In the genomic region with DNA sequence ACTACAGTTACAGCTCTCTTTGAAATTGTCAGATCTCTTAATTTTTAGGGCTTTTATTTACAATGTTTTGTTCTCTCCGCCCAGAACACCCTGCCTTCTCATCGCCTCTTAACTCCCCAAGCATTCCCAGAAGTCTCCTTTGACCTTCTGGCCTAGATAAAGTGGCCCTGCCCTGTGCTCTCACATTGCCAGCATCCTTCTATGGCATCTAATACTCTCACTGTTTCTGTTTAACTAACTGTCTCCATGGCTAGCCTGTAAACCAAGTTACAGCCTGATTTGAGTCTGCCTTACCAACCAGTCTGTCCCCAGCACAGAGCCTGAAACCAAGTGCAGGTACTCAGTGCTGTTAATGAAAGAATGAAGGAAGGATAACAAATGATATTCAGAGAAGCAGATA, we compare ENCODE assay signal across 2 cellular contexts.
TF ChIP-seq lines count a peak whose summit lies in the region.

No MANE protein-coding gene starts in this region.

TF ChIP-seq in SK-N-SH, 30 proteins besides CTCF, POLR2A, EP300 and RAD21 (continued from another document):
- TF ChIP-seq, protein P1, sequence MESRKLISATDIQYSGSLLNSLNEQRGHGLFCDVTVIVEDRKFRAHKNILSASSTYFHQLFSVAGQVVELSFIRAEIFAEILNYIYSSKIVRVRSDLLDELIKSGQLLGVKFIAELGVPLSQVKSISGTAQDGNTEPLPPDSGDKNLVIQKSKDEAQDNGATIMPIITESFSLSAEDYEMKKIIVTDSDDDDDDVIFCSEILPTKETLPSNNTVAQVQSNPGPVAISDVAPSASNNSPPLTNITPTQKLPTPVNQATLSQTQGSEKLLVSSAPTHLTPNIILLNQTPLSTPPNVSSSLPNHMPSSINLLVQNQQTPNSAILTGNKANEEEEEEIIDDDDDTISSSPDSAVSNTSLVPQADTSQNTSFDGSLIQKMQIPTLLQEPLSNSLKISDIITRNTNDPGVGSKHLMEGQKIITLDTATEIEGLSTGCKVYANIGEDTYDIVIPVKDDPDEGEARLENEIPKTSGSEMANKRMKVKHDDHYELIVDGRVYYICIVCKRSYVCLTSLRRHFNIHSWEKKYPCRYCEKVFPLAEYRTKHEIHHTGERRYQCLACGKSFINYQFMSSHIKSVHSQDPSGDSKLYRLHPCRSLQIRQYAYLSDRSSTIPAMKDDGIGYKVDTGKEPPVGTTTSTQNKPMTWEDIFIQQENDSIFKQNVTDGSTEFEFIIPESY (IDR thresholded peaks at IDR 0.05; ENCODE audit: borderline replicate concordance, low read depth): no peak
- TF ChIP-seq RCOR1 (IDR thresholded peaks at IDR 0.05; ENCODE audit: low read length) (no peak), TCF12 (IDR thresholded peaks at IDR 0.05) (no peak), GATA2 (CRISPR knock-in tag; IDR thresholded peaks at IDR 0.05) (no peak), MEF2A (IDR thresholded peaks at IDR 0.05; ENCODE audit: borderline replicate concordance, low read depth) (no peak), SMC3 (IDR thresholded peaks at IDR 0.05; ENCODE audit: low read depth, low read length) (no peak), RFX5 (IDR thresholded peaks at IDR 0.05; ENCODE audit: low read length) (no peak), SIN3A (IDR thresholded peaks at IDR 0.05; ENCODE audit: borderline replicate concordance, low read depth, low read length) (no peak)
- TF ChIP-seq, protein P2, sequence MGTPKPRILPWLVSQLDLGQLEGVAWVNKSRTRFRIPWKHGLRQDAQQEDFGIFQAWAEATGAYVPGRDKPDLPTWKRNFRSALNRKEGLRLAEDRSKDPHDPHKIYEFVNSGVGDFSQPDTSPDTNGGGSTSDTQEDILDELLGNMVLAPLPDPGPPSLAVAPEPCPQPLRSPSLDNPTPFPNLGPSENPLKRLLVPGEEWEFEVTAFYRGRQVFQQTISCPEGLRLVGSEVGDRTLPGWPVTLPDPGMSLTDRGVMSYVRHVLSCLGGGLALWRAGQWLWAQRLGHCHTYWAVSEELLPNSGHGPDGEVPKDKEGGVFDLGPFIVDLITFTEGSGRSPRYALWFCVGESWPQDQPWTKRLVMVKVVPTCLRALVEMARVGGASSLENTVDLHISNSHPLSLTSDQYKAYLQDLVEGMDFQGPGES (IDR thresholded peaks at IDR 0.05; ENCODE audit: low read depth, low read length): no peak
- TF ChIP-seq, protein P3, sequence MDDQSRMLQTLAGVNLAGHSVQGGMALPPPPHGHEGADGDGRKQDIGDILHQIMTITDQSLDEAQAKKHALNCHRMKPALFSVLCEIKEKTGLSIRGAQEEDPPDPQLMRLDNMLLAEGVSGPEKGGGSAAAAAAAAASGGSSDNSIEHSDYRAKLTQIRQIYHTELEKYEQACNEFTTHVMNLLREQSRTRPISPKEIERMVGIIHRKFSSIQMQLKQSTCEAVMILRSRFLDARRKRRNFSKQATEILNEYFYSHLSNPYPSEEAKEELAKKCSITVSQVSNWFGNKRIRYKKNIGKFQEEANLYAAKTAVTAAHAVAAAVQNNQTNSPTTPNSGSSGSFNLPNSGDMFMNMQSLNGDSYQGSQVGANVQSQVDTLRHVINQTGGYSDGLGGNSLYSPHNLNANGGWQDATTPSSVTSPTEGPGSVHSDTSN (IDR thresholded peaks at IDR 0.05): no peak

TF ChIP-seq in SK-N-SH treated with all-trans-retinoic acid at 6 μM for 48 hours, 23 proteins besides CTCF, POLR2A, EP300 and RAD21 (continued from another document):
- TF ChIP-seq, protein P4, sequence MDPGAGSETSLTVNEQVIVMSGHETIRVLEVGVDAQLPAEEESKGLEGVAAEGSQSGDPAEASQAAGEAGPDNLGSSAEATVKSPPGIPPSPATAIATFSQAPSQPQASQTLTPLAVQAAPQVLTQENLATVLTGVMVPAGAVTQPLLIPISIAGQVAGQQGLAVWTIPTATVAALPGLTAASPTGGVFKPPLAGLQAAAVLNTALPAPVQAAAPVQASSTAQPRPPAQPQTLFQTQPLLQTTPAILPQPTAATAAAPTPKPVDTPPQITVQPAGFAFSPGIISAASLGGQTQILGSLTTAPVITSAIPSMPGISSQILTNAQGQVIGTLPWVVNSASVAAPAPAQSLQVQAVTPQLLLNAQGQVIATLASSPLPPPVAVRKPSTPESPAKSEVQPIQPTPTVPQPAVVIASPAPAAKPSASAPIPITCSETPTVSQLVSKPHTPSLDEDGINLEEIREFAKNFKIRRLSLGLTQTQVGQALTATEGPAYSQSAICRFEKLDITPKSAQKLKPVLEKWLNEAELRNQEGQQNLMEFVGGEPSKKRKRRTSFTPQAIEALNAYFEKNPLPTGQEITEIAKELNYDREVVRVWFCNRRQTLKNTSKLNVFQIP (CRISPR knock-in tag; IDR thresholded peaks at IDR 0.05; ENCODE audit: borderline replicate concordance, low read depth): no peak
